In the genomic region with DNA sequence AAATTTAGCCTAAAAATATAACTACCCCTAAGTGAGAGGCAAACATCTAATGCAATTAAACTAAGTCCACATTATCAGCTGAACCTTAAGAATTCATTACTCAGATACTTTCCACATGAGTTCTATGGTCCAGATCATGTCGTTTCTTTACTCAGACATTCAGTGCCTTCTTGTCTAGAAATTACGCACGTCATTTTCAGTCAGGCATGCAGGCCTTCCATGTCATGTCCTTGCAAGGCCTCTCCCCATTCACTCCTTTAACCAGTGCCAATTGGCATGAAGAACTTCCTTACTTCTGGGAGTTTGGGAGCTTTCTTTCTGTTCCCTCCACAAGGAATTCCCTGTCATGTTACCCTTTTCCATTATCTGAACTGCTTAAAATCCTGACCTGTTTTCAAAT, we compare ENCODE assay signal across 19 cellular contexts.
A peak's percentile ranks its signal among the peaks of the same experiment; 100 is the strongest.
DNase-seq lines count a peak whose midpoint lies in the region; ATAC-seq, FAIRE-seq and TF ChIP-seq lines count a peak whose summit lies in the region.
"Had no signal": no experiment of that assay in that cellular context is flagged by ENCODE, and none has a peak within 500 bp of the region (broad histone marks: within the 10 kb centered on the region; RNA-seq: fewer than 3 reads in every experiment).

No MANE protein-coding gene starts in this region.

- H3K36me3 ChIP-seq in liver (ENCODE audit: control insufficient read depth in 4 of 4, insufficient read depth in 3 of 4, low read depth in 1 of 4, low read length in 3 of 4) (peaks cover 0 to 31% (median 27%) of the 10 kb centered on the region in 4 donors), HepG2 (replicated peaks in 1 of 2; ENCODE audit: control insufficient read depth in 1 of 2, insufficient read depth in 2 of 2, low read length in 2 of 2) (peaks cover 0 to 1% of the 10 kb centered on the region in 2 experiments; a peak in 3 of 5 replicates), lower lobe of right lung (peaks cover 59% of the 10 kb centered on the region)

- no peak for FAIRE-seq in HepG2 (lab: Jason Lieb, UNC)
- FAIRE-seq: TTC549 had no signal

- no peaks in the 10 kb centered on the region for H4K20me1 ChIP-seq in HepG2 (ENCODE audit: insufficient read depth, low read length)

- no peak overlapping the region for H3K27ac Mint-ChIP-seq in activated naive CD8-positive, alpha-beta T cell treated with anti-CD3 and anti-CD28 coated beads, Interleukin-2, amount 50 U/mL, for 24 hours
- H3K27ac Mint-ChIP-seq: GM23338 had no signal

- H3K9ac ChIP-seq in liver (ENCODE audit: low read depth in 1 of 2, low read length in 2 of 2) (no peak overlapping the region), HepG2 (ENCODE audit: insufficient read depth, low read depth, low read length) (no peak overlapping the region)

- TF ChIP-seq RAD21 in liver (IDR thresholded peaks at IDR 0.05) (no peak), HepG2 (CRISPR knock-in tag; IDR thresholded peaks at IDR 0.05) (no peak)

- no peaks in the 10 kb centered on the region for H3K36me3 Mint-ChIP-seq in activated naive CD8-positive, alpha-beta T cell treated with anti-CD3 and anti-CD28 coated beads, Interleukin-2, amount 50 U/mL, for 24 hours (ENCODE audit: low read depth)

- H3K4me2 ChIP-seq in HepG2 (ENCODE audit: low read depth, low read length), result no peak overlapping the region
- H3K4me2 ChIP-seq: GM23338 had no signal

- intact Hi-C loops in HepG2 (cut with micrococcal nuclease; ENCODE audit: unreplicated experiment), result no loop called here
- intact Hi-C loops in lower lobe of right lung (cut with DNase I), result no loop called here

- H3K4me3 ChIP-seq in liver (ENCODE audit: low read depth in 1 of 3, low read length in 3 of 3) (no peak overlapping the region), HepG2 (replicated peaks in 1 of 3; ENCODE audit: insufficient read depth in 1 of 3, low read depth in 2 of 3, low read length in 3 of 3) (no peak overlapping the region), lower lobe of right lung (no peak overlapping the region)
- H3K4me3 ChIP-seq: adrenal gland, GM23338 had no signal

- H3K27ac ChIP-seq in liver (ENCODE audit: low read depth in 1 of 2, low read length in 2 of 2) (no peak overlapping the region), HepG2 (ENCODE audit: extremely low read length, insufficient read depth, low read length) (no peak overlapping the region), lower lobe of right lung (peak overlapping the region; percentile 26)
- H3K27ac ChIP-seq: foreskin keratinocyte had no signal

- H3K4me1 Mint-ChIP-seq in activated naive CD8-positive, alpha-beta T cell treated with anti-CD3 and anti-CD28 coated beads, Interleukin-2, amount 50 U/mL, for 24 hours, result peaks cover 19% of the 10 kb centered on the region

- H3K4me1 ChIP-seq in liver (ENCODE audit: control insufficient read depth in 4 of 4, insufficient read depth in 4 of 4, low read length in 3 of 4) (no peaks in the 10 kb centered on the region), HepG2 (ENCODE audit: insufficient read depth, low read length) (peaks cover 13% of the 10 kb centered on the region), lower lobe of right lung (peaks cover 21% of the 10 kb centered on the region)

- H3K27me3 ChIP-seq in liver (ENCODE audit: control insufficient read depth in 4 of 4, insufficient read depth in 4 of 4, low read length in 3 of 4) (no peaks in the 10 kb centered on the region), HepG2 (ENCODE audit: control insufficient read depth in 1 of 2, insufficient read depth in 2 of 2, low read length in 2 of 2) (no peaks in the 10 kb centered on the region), lower lobe of right lung (ENCODE audit: low read depth) (no peaks in the 10 kb centered on the region)
- H3K27me3 ChIP-seq: adrenal gland, foreskin keratinocyte had no signal

- DNase-seq in HepG2 (ENCODE audit: low spot score) (no peak), fibroblast of gingiva (ENCODE audit: low read depth) (peak; percentile 57), lower lobe of right lung (no peak), SHP77 treated with DMSO at 0.1 percent for 48 hours (lab: John Stamatoyannopoulos, UW) (no peak), NOMO-1 treated with dmso at 0.1 percent for 144 hours (lab: John Stamatoyannopoulos, UW; ENCODE audit: unreplicated experiment) (no peak)
- no peak for DNase-seq in activated naive CD8-positive, alpha-beta T cell treated with anti-CD3 and anti-CD28 coated beads, Interleukin-2, amount 50 U/mL, for 24 hours
- DNase-seq: activated CD4-positive, alpha-beta T cell treated with anti-CD3 and anti-CD28 coated beads, Interleukin-2, amount 50 U/mL, for 4 hours; activated T-cell treated with anti-CD3 and anti-CD28 coated beads, Interleukin-2, amount 50 U/mL, for 48 hours; mesendoderm; NCI-H510A; stimulated activated CD4-positive, alpha-beta T cell treated with anti-CD3 and anti-CD28 coated beads, Interleukin-2, amount 100 ng/mL, for 48 hours; stimulated activated CD8-positive, alpha-beta memory T cell treated with anti-CD3 and anti-CD28 coated beads, Interleukin-4, amount 100 ng/mL, for 48 hours had no signal

- no peaks in the 10 kb centered on the region for H3K79me2 ChIP-seq in HepG2 (ENCODE audit: insufficient read depth, low read length)

- no peak overlapping the region for H2AFZ ChIP-seq in HepG2 (ENCODE audit: low read length)
- H2AFZ ChIP-seq: GM23338 had no signal

- H3K9me3 ChIP-seq in liver (ENCODE audit: control insufficient read depth in 4 of 4, low read length in 3 of 4) (no peaks in the 10 kb centered on the region), HepG2 (ENCODE audit: low read length) (no peaks in the 10 kb centered on the region), lower lobe of right lung (no peaks in the 10 kb centered on the region)
- H3K9me3 ChIP-seq: adrenal gland had no signal

- WGBS in liver, result 91% methylated on average over 3 of the region's 3 CpGs
- 94% methylated on average over 3 of the region's 3 CpGs for WGBS in HepG2 (ENCODE audit: low lambda C conversion rate)

- ATAC-seq in HepG2, result no peak
- ATAC-seq in lower lobe of right lung, result no peak
- ATAC-seq in GM19455 (IDR thresholded peaks at IDR 0.05; ENCODE audit: unreplicated experiment), result no peak
- ATAC-seq in activated naive CD8-positive, alpha-beta T cell treated with anti-CD3 and anti-CD28 coated beads, Interleukin-2, amount 50 U/mL, for 24 hours, result no peak
- ATAC-seq: foreskin keratinocyte, GM23338 had no signal

- H3K9me3 Mint-ChIP-seq in activated naive CD8-positive, alpha-beta T cell treated with anti-CD3 and anti-CD28 coated beads, Interleukin-2, amount 50 U/mL, for 24 hours, result no peaks in the 10 kb centered on the region
- H3K9me3 Mint-ChIP-seq: GM23338, neural crest cell had no signal

- POLR2A ChIA-PET in HepG2 (lab: Yijun Ruan, JAX), result no interaction called here

- CTCF ChIA-PET in HepG2 (lab: Yijun Ruan, JAX; ENCODE audit: low intra/inter-chr PET ratio, low total read pairs), result no interaction called here

- H3K4me3 Mint-ChIP-seq in activated naive CD8-positive, alpha-beta T cell treated with anti-CD3 and anti-CD28 coated beads, Interleukin-2, amount 50 U/mL, for 24 hours, result no peak overlapping the region
- H3K4me3 Mint-ChIP-seq: GM23338, neural crest cell had no signal

- H3K27me3 Mint-ChIP-seq in activated naive CD8-positive, alpha-beta T cell treated with anti-CD3 and anti-CD28 coated beads, Interleukin-2, amount 50 U/mL, for 24 hours, result no peaks in the 10 kb centered on the region

- TF ChIP-seq EP300 in HepG2 (IDR thresholded peaks at IDR 0.05; ENCODE audit: low read depth in 2 of 2, low read length in 2 of 2) (no peak), HepG2 (CRISPR knock-in tag; IDR thresholded peaks at IDR 0.05; ENCODE audit: borderline replicate concordance) (no peak)

- no peak for TF ChIP-seq POLR2A in HepG2 (IDR thresholded peaks at IDR 0.05; ENCODE audit: insufficient read depth in 1 of 2, low read depth in 2 of 2, low read length in 2 of 2)

- BruUV-seq in HepG2 (replicated peaks; lab: Mats Ljungman, UMichigan), result no TSS peak

- TF ChIP-seq CTCF in liver (IDR thresholded peaks at IDR 0.05; ENCODE audit: low read depth, low read length, missing input control) (no peak), HepG2 (CRISPR knock-in tag; IDR thresholded peaks at IDR 0.05) (no peak), lower lobe of right lung (IDR thresholded peaks at IDR 0.05) (no peak)

- in situ Hi-C loops in HepG2 (cut with HindIII; ENCODE audit: extremely low pct_ligation_motif_present, low pct_unique_long_range_greater_than_20kb), result no loop called here

TF ChIP-seq in liver, 16 proteins besides CTCF, POLR2A, EP300 and RAD21 (continues in another document):
- TF ChIP-seq NR2F2 (IDR thresholded peaks at IDR 0.05) (peak; percentile 26), JUND (IDR thresholded peaks at IDR 0.05) (no peak), SP1 (IDR thresholded peaks at IDR 0.05) (peak; percentile 40), YY1 (IDR thresholded peaks at IDR 0.05) (no peak), RXRA (IDR thresholded peaks at IDR 0.05) (peak in 1 of 2 donors; percentile 21), ATF3 (IDR thresholded peaks at IDR 0.05) (no peak)

TF ChIP-seq in HepG2, 621 proteins besides CTCF, POLR2A, EP300 and RAD21 (continues in another document):
- TF ChIP-seq MTF1 (CRISPR knock-in tag; IDR thresholded peaks at IDR 0.05) (no peak), ZNF12 (CRISPR knock-in tag; IDR thresholded peaks at IDR 0.05) (no peak), PAF1 (CRISPR knock-in tag; IDR thresholded peaks at IDR 0.05) (no peak), TEAD3 (CRISPR knock-in tag; optimal IDR thresholded peaks at IDR 0.05; ENCODE audit: borderline replicate concordance) (no peak), MBNL3 (CRISPR knock-in tag; conservative IDR thresholded peaks at IDR 0.05) (no peak)
